ENCODE assay signal across 8 cellular contexts in the genomic region with DNA sequence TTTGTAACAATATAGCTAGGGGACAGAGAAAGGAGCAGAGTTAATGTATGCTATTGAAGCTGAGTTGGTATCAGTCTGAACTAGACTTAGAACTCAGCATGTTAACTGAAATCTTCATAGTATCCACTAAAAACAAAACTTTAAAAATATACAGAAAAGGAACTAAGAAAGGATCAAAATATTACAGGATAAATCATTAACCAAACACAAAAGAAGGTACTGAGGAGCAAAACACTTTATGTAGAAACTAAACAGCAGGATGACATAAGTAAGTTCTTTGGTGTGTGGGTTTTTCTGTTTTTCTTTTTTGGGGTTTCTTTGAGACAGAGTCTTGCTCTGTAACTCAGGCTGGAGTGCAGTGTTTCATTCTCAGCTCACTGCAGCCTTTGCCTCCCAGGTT.
ATAC-seq lines count a peak whose summit lies in the region.

No MANE protein-coding gene starts in this region.

- peak; percentile 48 for ATAC-seq in GM18502 (IDR thresholded peaks at IDR 0.05; ENCODE audit: poor library complexity, unreplicated experiment)
- ATAC-seq in GM19023 (IDR thresholded peaks at IDR 0.05; ENCODE audit: unreplicated experiment), result peak; percentile 96
- ATAC-seq in GM21367 (IDR thresholded peaks at IDR 0.05; ENCODE audit: unreplicated experiment), result peak; percentile 89
- peak; percentile 97 for ATAC-seq in GM21737 (IDR thresholded peaks at IDR 0.05; ENCODE audit: unreplicated experiment)
- peak; percentile 97 for ATAC-seq in HG02852 (IDR thresholded peaks at IDR 0.05; ENCODE audit: unreplicated experiment)
- peak; percentile 94 for ATAC-seq in HG03064 (IDR thresholded peaks at IDR 0.05; ENCODE audit: low read depth, unreplicated experiment)
- ATAC-seq in HG03354 (IDR thresholded peaks at IDR 0.05; ENCODE audit: poor library complexity, severe bottlenecking, unreplicated experiment), result peak; percentile 97
- peak; percentile 96 for ATAC-seq in HG03575 (IDR thresholded peaks at IDR 0.05; ENCODE audit: extremely low read depth, insufficient number of reproducible peaks, low FRiP score, unreplicated experiment)

Comparison
In these comparisons a context has a peak if more than half of its experiments do, and no peak if none do; other contexts are left out.
1. Peak in every context shown above with its lines: ATAC-seq.